Comparison of ENCODE assay signal across 8 cellular contexts in the genomic region with DNA sequence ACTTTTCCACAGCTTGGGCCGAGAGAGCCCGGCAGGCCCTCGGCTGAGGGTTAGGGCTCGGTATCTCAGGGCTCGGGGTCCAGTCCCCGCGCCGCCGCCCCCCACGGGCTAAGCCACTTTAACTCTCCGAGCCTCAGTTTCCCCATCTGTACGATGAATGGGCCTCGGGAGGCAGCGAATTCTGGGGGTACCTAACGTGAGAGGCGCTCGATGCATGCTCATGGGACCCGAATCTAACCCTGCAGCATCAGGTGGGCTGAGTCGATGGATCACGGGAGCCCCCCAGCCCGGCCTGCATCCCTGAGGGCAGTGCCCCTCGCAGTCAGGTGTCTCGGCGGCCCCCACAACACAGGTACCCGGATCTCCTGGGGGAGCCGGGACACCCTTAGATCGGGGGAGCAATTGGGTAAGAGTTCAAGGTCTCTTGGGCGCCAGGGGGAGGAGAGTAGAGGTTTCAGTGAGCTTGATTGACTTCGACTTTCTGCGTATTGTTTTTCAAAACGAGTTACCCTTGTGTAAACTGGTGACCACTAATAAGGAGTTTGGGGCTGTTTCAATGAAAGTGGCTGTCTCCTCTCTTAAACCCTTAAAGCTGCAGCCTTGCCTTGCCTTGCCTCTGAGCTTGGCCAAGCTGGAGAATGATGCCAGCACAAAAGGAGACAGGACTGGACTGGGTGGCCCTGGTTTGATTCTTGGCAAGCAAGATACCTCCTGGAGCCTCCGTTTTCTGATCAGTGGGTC. TPM values are rescaled to one million over a fixed set of nuclear protein-coding genes. Genes with fewer than 3 reads are reported as not detected.
DNase-seq lines count a peak whose midpoint lies in the region; ATAC-seq, FAIRE-seq and TF ChIP-seq lines count a peak whose summit lies in the region.

No MANE protein-coding gene starts in this region.

- H2BK120ac ChIP-seq in H9 (ENCODE audit: low read depth, low read length, poor library complexity, severe bottlenecking): no peak overlapping the region

- H4K20me1 ChIP-seq in H9 (ENCODE audit: control insufficient read depth, insufficient read depth, insufficient read length): no peaks in the 10 kb centered on the region

- no peak for FAIRE-seq in GM12892 (lab: Jason Lieb, UNC)

- no peak overlapping the region for H3K4ac ChIP-seq in H9 (ENCODE audit: low read depth, low read length)

- H3K9me3 ChIP-seq in H9 (ENCODE audit: control insufficient read depth, low read depth, low read length) (no peaks in the 10 kb centered on the region), Panc1 (ENCODE audit: control insufficient read depth, insufficient read depth, low read depth, low read length) (no peaks in the 10 kb centered on the region)

- H3K23me2 ChIP-seq in H9 (ENCODE audit: insufficient read length, low read depth, low read length, poor library complexity, severe bottlenecking): peaks cover 8% of the 10 kb centered on the region

- H3K27ac ChIP-seq in H9 (ENCODE audit: insufficient read length, low read depth, low read length): no peak overlapping the region
- H3K27ac ChIP-seq in Panc1 (ENCODE audit: low read length): peak overlapping the region; percentile 83

- no peak for TF ChIP-seq POLR2A in GM12892 (IDR thresholded peaks at IDR 0.05; ENCODE audit: low read depth, low read length)

- no peak overlapping the region for H2BK15ac ChIP-seq in H9 (ENCODE audit: low read depth, low read length)

- no peak overlapping the region for H3T11ph ChIP-seq in H9 (ENCODE audit: low read length)

- H3K9me3 Mint-ChIP-seq in H9 (no peaks in the 10 kb centered on the region; a peak in 1 of 5 replicates), MCF 10A (ENCODE audit: unreplicated experiment) (no peaks in the 10 kb centered on the region)

- no peak overlapping the region for H3K56ac ChIP-seq in H9 (ENCODE audit: insufficient read length, low read depth, low read length)

- H3K14ac ChIP-seq in H9 (ENCODE audit: insufficient read depth, low read length): peak overlapping the region; percentile 41

- peaks cover 6% of the 10 kb centered on the region for H3K79me1 ChIP-seq in H9 (ENCODE audit: insufficient read depth, low read depth, low read length, poor library complexity, severe bottlenecking)

- peak overlapping the region; percentile 60 for H3K9ac ChIP-seq in H9 (ENCODE audit: extremely low read depth, insufficient read length, low read length)

- TF ChIP-seq CTCF in H9 (conservative IDR thresholded peaks at IDR 0.05) (no peak), Panc1 (IDR thresholded peaks at IDR 0.05) (no peak), MCF 10A (IDR thresholded peaks at IDR 0.05; ENCODE audit: unreplicated experiment) (no peak)

- no peak overlapping the region for H4K91ac ChIP-seq in H9 (ENCODE audit: insufficient read length, low read depth, low read length)

- H3K36me3 Mint-ChIP-seq in H9 (ENCODE audit: insufficient read depth in 1 of 3, low read depth in 3 of 3) (peaks cover 0 to 4% (median 3%) of the 10 kb centered on the region in 3 experiments; a peak in 3 of 7 replicates), MCF 10A (ENCODE audit: insufficient read depth, unreplicated experiment) (no peaks in the 10 kb centered on the region)

- H3K79me2 ChIP-seq in H9 (ENCODE audit: insufficient read depth, low read length): peaks cover 12% of the 10 kb centered on the region; the same call in 1 of the 2 replicates

- no peak overlapping the region for H2BK20ac ChIP-seq in H9 (ENCODE audit: low read depth, low read length, poor library complexity, severe bottlenecking)

- H4K5ac ChIP-seq in H9 (ENCODE audit: insufficient read length, low read depth, low read length): no peak overlapping the region

- intact Hi-C loops in Panc1 (cut with micrococcal nuclease; ENCODE audit: unreplicated experiment) (no loop called here), MCF 10A (cut with micrococcal nuclease) (no loop called here)

- no peak overlapping the region for H2BK5ac ChIP-seq in H9 (ENCODE audit: insufficient read length, low read length)

- H3K4me1 ChIP-seq in H9 (ENCODE audit: insufficient read depth, low read length): no peaks in the 10 kb centered on the region
- H3K4me1 ChIP-seq in Panc1 (ENCODE audit: control insufficient read depth, insufficient read depth, low read length): peaks cover 15% of the 10 kb centered on the region

- no peak overlapping the region for H4K8ac ChIP-seq in H9 (replicated peaks; ENCODE audit: insufficient read length, low read depth, low read length)

- H3K27me3 ChIP-seq in H9 (ENCODE audit: insufficient read depth, low read length) (no peaks in the 10 kb centered on the region), Panc1 (ENCODE audit: control insufficient read depth, insufficient read depth, low read length) (no peaks in the 10 kb centered on the region)

- WGBS in H9 (ENCODE audit: extremely low coverage, insufficient read length, low lambda C conversion rate): no CpG with 5 or more reads among the region's 32 CpGs

- CTCF ChIA-PET in Panc1 (lab: Charles Lee) (interaction anchor here (0.5 kb wide), 1 partner anchor 285 kb away, joined by 4 read pairs; no protein-coding TSS in a partner anchor), MCF 10A (lab: Yijun Ruan, JAX) (interaction anchor here (0.5 to 1.4 kb wide), 9 partner anchors 25 to 405 kb away, joined by 3 to 5 read pairs (median 4); partner anchors contain the start of genes MDH2 and STYXL1)

- H2BK12ac ChIP-seq in H9 (ENCODE audit: insufficient read length, low read depth, low read length): no peak overlapping the region

- H3K36me3 ChIP-seq in Panc1 (ENCODE audit: control insufficient read depth, insufficient read depth, low read length): no peaks in the 10 kb centered on the region; the same call in 1 of the 2 replicates

- H2AK5ac ChIP-seq in H9 (ENCODE audit: insufficient read length, low read length): no peak overlapping the region

- no peaks in the 10 kb centered on the region; the same call in 1 of the 2 replicates for H3K27me3 Mint-ChIP-seq in H9 (ENCODE audit: low read depth)
- H3K27me3 Mint-ChIP-seq in MCF 10A (ENCODE audit: insufficient read depth, unreplicated experiment): no peaks in the 10 kb centered on the region

- peak overlapping the region; percentile 93 to 98 for H3K4me3 ChIP-seq in Panc1 (ENCODE audit: low read depth in 2 of 2, low read length in 2 of 2)

- H3K4me1 Mint-ChIP-seq in H9 (peaks cover 29 to 38% of the 10 kb centered on the region in 2 experiments), MCF 10A (ENCODE audit: insufficient read depth, unreplicated experiment) (peaks cover 15% of the 10 kb centered on the region)

- peak overlapping the region; percentile 80 for H3K4me2 ChIP-seq in H9 (ENCODE audit: insufficient read depth, insufficient read length, low read length)

- H3K18ac ChIP-seq in H9 (ENCODE audit: insufficient read length, low read depth, low read length): peak overlapping the region; percentile 27

- in situ Hi-C loops in Panc1 (cut with HindIII; ENCODE audit: low pct_unique_long_range_greater_than_20kb, low sequenced_read_pairs): no loop called here

- POLR2A ChIA-PET in Panc1 (lab: Charles Lee) (no interaction called here), MCF 10A (lab: Yijun Ruan, JAX) (interaction anchor here (0.6 to 3.3 kb wide), 21 partner anchors 9 to 382 kb away, joined by 3 to 23 read pairs (median 4); partner anchors contain the start of genes MDH2, STYXL1 and TMEM120A)

- BruUV-seq in Panc1 (replicated peaks; lab: Mats Ljungman, UMichigan) (no TSS peak), MCF 10A (replicated peaks; lab: Mats Ljungman, UMichigan) (TSS peak; percentile 56)

- peak overlapping the region; percentile 10 to 83 (median 67); a peak in 3 of 7 replicates for H3K27ac Mint-ChIP-seq in H9
- H3K27ac Mint-ChIP-seq in MCF 10A (ENCODE audit: low read depth, unreplicated experiment): peak overlapping the region; percentile 49

- DNase-seq in COLO668 (lab: John Stamatoyannopoulos, UW; ENCODE audit: unreplicated experiment): peak; percentile 15
- DNase-seq in H9: no peak
- DNase-seq in Panc1 (ENCODE audit: low read depth, low spot score): no peak
- DNase-seq in MCF 10A (ENCODE audit: unreplicated experiment): peak; percentile 38
- DNase-seq in kidney glomerular epithelial cell (lab: John Stamatoyannopoulos, UW): peak; percentile 23
- peak; percentile 10 for DNase-seq in stimulated activated CD4-positive, alpha-beta T cell treated with anti-CD3 and anti-CD28 coated beads, Interleukin-4, amount 100 ng/mL, for 24 hours
- no peak for DNase-seq in NCI-H2081 treated with DMSO at 0.1 percent for 48 hours (lab: John Stamatoyannopoulos, UW)
- no peak for DNase-seq in GM12892 (ENCODE audit: insufficient read length)

- no peak overlapping the region for H2AFZ ChIP-seq in H9 (ENCODE audit: low read length)

- H3K4me3 Mint-ChIP-seq in H9 (peak overlapping the region; percentile 83 to 92), MCF 10A (ENCODE audit: unreplicated experiment) (peak overlapping the region; percentile 83)

- no peak for ATAC-seq in Panc1

- H3K23ac ChIP-seq in H9 (ENCODE audit: insufficient read length, low read depth, low read length): no peak overlapping the region

RNA-seq across cellular contexts. Expression of gene POR, which starts 0.6 kb away (rescaled TPM):
- total RNA-seq in H9 (2021): 125 and 128 TPM in 2 replicates
- total RNA-seq in Panc1 (2021; ENCODE audit: unreplicated experiment): 168 TPM
- 163 TPM for polyA plus RNA-seq in Panc1 (2012; ENCODE audit: insufficient read length)
- total RNA-seq in MCF 10A (2022): 45.1 and 58.0 TPM in 2 replicates
- 24.5 TPM for polyA plus RNA-seq in GM12892 (2012; ENCODE audit: missing spikeins)

RNA-seq across cellular contexts. Expression of gene RHBDD2, which starts 36.8 kb away (rescaled TPM):
- total RNA-seq in H9 (2021): 27.6 and 30.0 TPM in 2 replicates
- 79.3 TPM for total RNA-seq in Panc1 (2021; ENCODE audit: unreplicated experiment)
- polyA plus RNA-seq in Panc1 (2012; ENCODE audit: insufficient read length): 135 TPM
- total RNA-seq in MCF 10A (2022): 36.1 and 38.6 TPM in 2 replicates
- polyA plus RNA-seq in GM12892 (2012; ENCODE audit: missing spikeins): 10.2 TPM

Comparison
In these comparisons a context has a peak if more than half of its experiments do, and no peak if none do; other contexts are left out.
1. DNase-seq: peak in COLO668 (single experiment), MCF 10A (single experiment), kidney glomerular epithelial cell (single experiment) and stimulated activated CD4-positive, alpha-beta T cell treated with anti-CD3 and anti-CD28 coated beads, Interleukin-4, amount 100 ng/mL, for 24 hours (single experiment); none in H9 (single experiment), Panc1 (single experiment), NCI-H2081 treated with DMSO at 0.1 percent for 48 hours (single experiment) and GM12892 (single experiment).